Comparison of ENCODE assay signal across 27 cellular contexts in the genomic region with DNA sequence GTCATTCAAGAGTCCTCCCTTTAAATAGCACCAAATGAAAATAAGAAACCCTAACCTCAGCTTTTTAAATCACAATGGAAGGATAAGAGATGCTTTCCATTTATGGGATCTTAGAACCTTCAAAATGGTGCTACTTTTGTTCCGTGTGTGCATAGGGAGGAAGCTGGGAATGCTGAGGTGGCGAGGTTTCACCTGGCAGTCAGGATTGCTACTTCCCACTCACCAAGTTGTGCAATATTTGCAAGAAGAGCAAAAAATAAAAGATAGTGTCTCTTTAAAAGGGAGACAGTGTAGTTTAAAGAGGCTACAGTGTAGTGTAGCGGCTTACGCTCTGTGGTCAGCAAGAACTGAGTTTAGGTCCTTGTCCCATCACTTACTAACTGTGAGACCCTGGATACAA.
"Had no signal": no experiment of that assay in that cellular context is flagged by ENCODE, and none has a peak within 500 bp of the region (broad histone marks: within the 10 kb centered on the region; RNA-seq: fewer than 3 reads in every experiment).

No MANE protein-coding gene starts in this region.

- H3K9me3 ChIP-seq: neutrophil, pancreas, prostate gland, right lobe of liver, sigmoid colon, thoracic aorta, thyroid gland, upper lobe of left lung, vagina had no signal

- H3K27me3 Mint-ChIP-seq: naive thymus-derived CD8-positive, alpha-beta T cell; natural killer cell treated with Interleukin-12 subunit alpha and Interleukin-12 subunit beta and Interleukin-15 and Interleukin-18, amount 100 ng/mL, for 72 hours; stimulated activated memory B cell treated with anti-CD40 and anti-IgM and Interleukin-4, amounts not matched to agents 10 μg/mL and 1 μg/mL and 100 μg/mL, for 72 hours; stimulated activated naive CD8-positive, alpha-beta T cell treated with anti-CD3 and anti-CD28 coated beads, Interleukin-15, amount 100 ng/mL, for 72 hours had no signal

- H3K27ac Mint-ChIP-seq: naive thymus-derived CD8-positive, alpha-beta T cell; natural killer cell treated with Interleukin-12 subunit alpha and Interleukin-12 subunit beta and Interleukin-15 and Interleukin-18, amount 100 ng/mL, for 72 hours; nephron progenitor cell; stimulated activated memory B cell treated with anti-CD40 and anti-IgM and Interleukin-4, amounts not matched to agents 10 μg/mL and 1 μg/mL and 100 μg/mL, for 72 hours; stimulated activated naive CD8-positive, alpha-beta T cell treated with anti-CD3 and anti-CD28 coated beads, Interleukin-15, amount 100 ng/mL, for 72 hours had no signal

- H3K4me1 ChIP-seq: pancreas, prostate gland, right lobe of liver, sigmoid colon, thyroid gland, tibial nerve, upper lobe of left lung, vagina had no signal

- H3K36me3 Mint-ChIP-seq: natural killer cell treated with Interleukin-12 subunit alpha and Interleukin-12 subunit beta and Interleukin-15 and Interleukin-18, amount 100 ng/mL, for 72 hours; stimulated activated memory B cell treated with anti-CD40 and anti-IgM and Interleukin-4, amounts not matched to agents 10 μg/mL and 1 μg/mL and 100 μg/mL, for 72 hours had no signal

- H3K9me3 Mint-ChIP-seq: nephron progenitor cell; stimulated activated naive CD8-positive, alpha-beta T cell treated with anti-CD3 and anti-CD28 coated beads, Interleukin-15, amount 100 ng/mL, for 72 hours had no signal

- H3K27me3 ChIP-seq: neutrophil, pancreas, right lobe of liver, sigmoid colon, thyroid gland, tibial nerve, upper lobe of left lung, vagina had no signal

- H3K36me3 ChIP-seq: neutrophil, pancreas, prostate gland, right lobe of liver, sigmoid colon, thoracic aorta, thyroid gland, tibial nerve, upper lobe of left lung, vagina had no signal

- H3K4me3 Mint-ChIP-seq: naive thymus-derived CD8-positive, alpha-beta T cell; natural killer cell treated with Interleukin-12 subunit alpha and Interleukin-12 subunit beta and Interleukin-15 and Interleukin-18, amount 100 ng/mL, for 72 hours; nephron progenitor cell; neural crest cell; stimulated activated memory B cell treated with anti-CD40 and anti-IgM and Interleukin-4, amounts not matched to agents 10 μg/mL and 1 μg/mL and 100 μg/mL, for 72 hours; stimulated activated naive CD8-positive, alpha-beta T cell treated with anti-CD3 and anti-CD28 coated beads, Interleukin-15, amount 100 ng/mL, for 72 hours had no signal

- DNase-seq: naive thymus-derived CD8-positive, alpha-beta T cell; nephron progenitor cell; pancreas; right cardiac atrium; right lobe of liver; sigmoid colon; small intestine; stimulated activated CD4-positive, alpha-beta T cell treated with anti-CD3 and anti-CD28 coated beads, Interleukin-15, amount 100 ng/mL, for 24 hours; stimulated activated CD4-positive, alpha-beta T cell treated with anti-CD3 and anti-CD28 coated beads, Interleukin-2, amount 100 ng/mL, for 24 hours; stimulated activated CD4-positive, alpha-beta T cell treated with anti-CD3 and anti-CD28 coated beads, Interleukin-2, amount 100 ng/mL, for 48 hours; stimulated activated CD4-positive, alpha-beta T cell treated with anti-CD3 and anti-CD28 coated beads, Interleukin-4, amount 100 ng/mL, for 4 hours; stimulated activated CD8-positive, alpha-beta memory T cell treated with anti-CD3 and anti-CD28 coated beads, Interleukin-4, amount 100 ng/mL, for 48 hours; stimulated activated naive CD4-positive, alpha-beta T cell; stimulated activated naive CD8-positive, alpha-beta T cell treated with anti-CD3 and anti-CD28 coated beads, Interleukin-15, amount 100 ng/mL, for 72 hours; stimulated activated naive CD8-positive, alpha-beta T cell treated with anti-CD3 and anti-CD28 coated beads, Interleukin-15, Interleukin-2, amounts not matched to agents 100 U/mL and 50 U/mL, for 24 hours; substantia nigra; thyroid gland; trophoblast cell; upper lobe of left lung had no signal

- ATAC-seq: naive thymus-derived CD8-positive, alpha-beta T cell; natural killer cell treated with Interleukin-12 subunit alpha and Interleukin-12 subunit beta and Interleukin-15 and Interleukin-18, amount 100 ng/mL, for 72 hours; pancreas; right cardiac atrium; stimulated activated memory B cell treated with anti-CD40 and anti-IgM and Interleukin-4, amounts not matched to agents 10 μg/mL and 1 μg/mL and 100 μg/mL, for 72 hours; stimulated activated naive CD8-positive, alpha-beta T cell treated with anti-CD3 and anti-CD28 coated beads, Interleukin-15, amount 100 ng/mL, for 72 hours; stimulated activated naive CD8-positive, alpha-beta T cell treated with anti-CD3 and anti-CD28 coated beads, Interleukin-15, Interleukin-2, amounts not matched to agents 100 U/mL and 50 U/mL, for 24 hours had no signal

- H3K4me3 ChIP-seq: pancreas, prostate gland, right lobe of liver, sigmoid colon, thoracic aorta, thyroid gland, tibial nerve, upper lobe of left lung, vagina had no signal

- H3K4me1 Mint-ChIP-seq: nephron progenitor cell; stimulated activated memory B cell treated with anti-CD40 and anti-IgM and Interleukin-4, amounts not matched to agents 10 μg/mL and 1 μg/mL and 100 μg/mL, for 72 hours; stimulated activated naive CD8-positive, alpha-beta T cell treated with anti-CD3 and anti-CD28 coated beads, Interleukin-15, amount 100 ng/mL, for 72 hours had no signal

- H3K27ac ChIP-seq: neutrophil, pancreas, prostate gland, right lobe of liver, sigmoid colon, thoracic aorta, thyroid gland, tibial nerve, upper lobe of left lung, vagina had no signal
